ENCODE assay signal across 19 cellular contexts in genomic region chr20:1922786-1923185, GRCh38. TPM values are rescaled to one million over a fixed set of nuclear protein-coding genes. Genes with fewer than 3 reads are reported as not detected.
DNase-seq lines count a peak whose midpoint lies in the region; ATAC-seq, FAIRE-seq and TF ChIP-seq lines count a peak whose summit lies in the region.
"Had no signal": no experiment of that assay in that cellular context is flagged by ENCODE, and none has a peak within 500 bp of the region (broad histone marks: within the 10 kb centered on the region; RNA-seq: fewer than 3 reads in every experiment).

No MANE protein-coding gene starts in this region.

- H3K4me1 Mint-ChIP-seq in activated naive CD4-positive, alpha-beta T cell treated with anti-CD3 and anti-CD28 coated beads, Interleukin-2, amount 50 U/mL, for 24 hours, result no peaks in the 10 kb centered on the region
- no peaks in the 10 kb centered on the region for H3K4me1 Mint-ChIP-seq in immature natural killer cell
- H3K4me1 Mint-ChIP-seq: CD4-positive, CD25-positive, alpha-beta regulatory T cell; CD8-positive, alpha-beta memory T cell had no signal

- H3K27me3 Mint-ChIP-seq in activated naive CD4-positive, alpha-beta T cell treated with anti-CD3 and anti-CD28 coated beads, Interleukin-2, amount 50 U/mL, for 24 hours, result peaks cover 3% of the 10 kb centered on the region
- H3K27me3 Mint-ChIP-seq in immature natural killer cell (ENCODE audit: low read depth in 3 of 3), result peaks cover 0 to 4% (median 2%) of the 10 kb centered on the region in 3 donors

- H3K36me3 ChIP-seq in neutrophil, result peaks cover 100% of the 10 kb centered on the region

- ATAC-seq in activated naive CD4-positive, alpha-beta T cell treated with anti-CD3 and anti-CD28 coated beads, Interleukin-2, amount 50 U/mL, for 72 hours, result no peak
- ATAC-seq: K562 had no signal

- H3K9me3 ChIP-seq in neutrophil, result no peaks in the 10 kb centered on the region
- H3K9me3 ChIP-seq: BLaER1 treated with 17β-estradiol and CSF1 and Interleukin-3, amounts not matched to agents 10 nM and 100 nM had no signal

- no peak overlapping the region for H3K4me3 Mint-ChIP-seq in activated naive CD4-positive, alpha-beta T cell treated with anti-CD3 and anti-CD28 coated beads, Interleukin-2, amount 50 U/mL, for 24 hours
- no peak overlapping the region for H3K4me3 Mint-ChIP-seq in immature natural killer cell
- H3K4me3 Mint-ChIP-seq: CD4-positive, CD25-positive, alpha-beta regulatory T cell; CD8-positive, alpha-beta memory T cell; H9 had no signal

- peaks cover 0 to 8% of the 10 kb centered on the region in 2 experiments for H3K4me1 ChIP-seq in neutrophil (ENCODE audit: control insufficient read depth in 1 of 2, insufficient read depth in 1 of 2, low read depth in 1 of 2, low read length in 1 of 2)

- no peak for TF ChIP-seq CTCF in neutrophil (IDR thresholded peaks at IDR 0.05)

- no peak overlapping the region for H3K4me3 ChIP-seq in neutrophil (ENCODE audit: low read depth in 1 of 2, low read length in 1 of 2)
- H3K4me3 ChIP-seq: BLaER1 treated with 17β-estradiol and CSF1 and Interleukin-3, amounts not matched to agents 10 nM and 100 nM; K562 had no signal

- no peak for DNase-seq in activated naive CD4-positive, alpha-beta T cell treated with anti-CD3 and anti-CD28 coated beads, Interleukin-2, amount 50 U/mL, for 72 hours (ENCODE audit: low spot score in 2 of 2)
- DNase-seq in immature natural killer cell (no peak), HTR-8/SVneo (ENCODE audit: insufficient read length, low spot score) (no peak), cortex of kidney (lab: John Stamatoyannopoulos, UW) (no peak)
- DNase-seq: 8988T; CD4-positive, CD25-positive, alpha-beta regulatory T cell; CD8-positive, alpha-beta memory T cell; COR-L47; DMS153; DMS79; GF-D8; GOT3; H9 had no signal

- H3K27ac ChIP-seq in angular gyrus (ENCODE audit: low read depth, low read length), result peak overlapping the region; percentile 4
- H3K27ac ChIP-seq in neutrophil, result peak overlapping the region; percentile 36
- H3K27ac ChIP-seq: BLaER1 treated with 17β-estradiol and CSF1 and Interleukin-3, amounts not matched to agents 10 nM and 100 nM had no signal

- no peaks in the 10 kb centered on the region for H3K36me3 Mint-ChIP-seq in activated naive CD4-positive, alpha-beta T cell treated with anti-CD3 and anti-CD28 coated beads, Interleukin-2, amount 50 U/mL, for 24 hours
- H3K36me3 Mint-ChIP-seq in activated naive CD4-positive, alpha-beta T cell treated with anti-CD3 and anti-CD28 coated beads, Interleukin-2, amount 50 U/mL, for 72 hours, result no peaks in the 10 kb centered on the region
- H3K36me3 Mint-ChIP-seq in immature natural killer cell, result no peaks in the 10 kb centered on the region
- H3K36me3 Mint-ChIP-seq: CD4-positive, CD25-positive, alpha-beta regulatory T cell; CD8-positive, alpha-beta memory T cell had no signal

- peak overlapping the region; percentile 88 for H3K27ac Mint-ChIP-seq in activated naive CD4-positive, alpha-beta T cell treated with anti-CD3 and anti-CD28 coated beads, Interleukin-2, amount 50 U/mL, for 24 hours
- H3K27ac Mint-ChIP-seq in activated naive CD4-positive, alpha-beta T cell treated with anti-CD3 and anti-CD28 coated beads, Interleukin-2, amount 50 U/mL, for 72 hours, result no peak overlapping the region
- no peak overlapping the region for H3K27ac Mint-ChIP-seq in immature natural killer cell
- H3K27ac Mint-ChIP-seq: CD4-positive, CD25-positive, alpha-beta regulatory T cell; H9 had no signal

- no peak for FAIRE-seq in HTR-8/SVneo (lab: Jason Lieb, UNC)
- FAIRE-seq: D721Med, K562 had no signal

- H3K9me3 Mint-ChIP-seq in activated naive CD4-positive, alpha-beta T cell treated with anti-CD3 and anti-CD28 coated beads, Interleukin-2, amount 50 U/mL, for 24 hours, result no peaks in the 10 kb centered on the region
- no peaks in the 10 kb centered on the region for H3K9me3 Mint-ChIP-seq in activated naive CD4-positive, alpha-beta T cell treated with anti-CD3 and anti-CD28 coated beads, Interleukin-2, amount 50 U/mL, for 72 hours
- no peaks in the 10 kb centered on the region for H3K9me3 Mint-ChIP-seq in immature natural killer cell
- H3K9me3 Mint-ChIP-seq: CD4-positive, CD25-positive, alpha-beta regulatory T cell; CD8-positive, alpha-beta memory T cell; H9 had no signal

- no peaks in the 10 kb centered on the region for H3K27me3 ChIP-seq in neutrophil
- H3K27me3 ChIP-seq: BLaER1 treated with 17β-estradiol and CSF1 and Interleukin-3, amounts not matched to agents 10 nM and 100 nM had no signal

RNA-seq across cellular contexts. Expression of gene SIRPA, which starts 27.6 kb away (rescaled TPM):
- total RNA-seq in activated naive CD4-positive, alpha-beta T cell treated with anti-CD3 and anti-CD28 coated beads, Interleukin-2, amount 50 U/mL, for 72 hours, result under 1 TPM in 1 of 2 donors, not detected in 1; 0.12 TPM
- under 1 TPM in 2 of 3 donors, not detected in 1; 0.29 to 0.39 TPM for polyA plus RNA-seq in immature natural killer cell
- total RNA-seq: CD4-positive, CD25-positive, alpha-beta regulatory T cell had no signal
- polyA plus RNA-seq: CD4-positive, CD25-positive, alpha-beta regulatory T cell; CD8-positive, alpha-beta memory T cell had no signal
